Comparison of ENCODE assay signal across 8 cellular contexts in genomic region chr3:51669241-51670052, GRCh38. TPM values are rescaled to one million over a fixed set of nuclear protein-coding genes. Genes with fewer than 3 reads are reported as not detected.
DNase-seq lines count a peak whose midpoint lies in the region; ATAC-seq, FAIRE-seq and TF ChIP-seq lines count a peak whose summit lies in the region.

No MANE protein-coding gene starts in this region.

- no peaks in the 10 kb centered on the region for H3K9me3 Mint-ChIP-seq in IgD-negative memory B cell
- H3K9me3 Mint-ChIP-seq in activated T-helper 1 cell treated with anti-CD3 and anti-CD28 coated beads, Interleukin-12 subunit alpha, Interleukin-12 subunit beta, Interleukin-2, Interleukin-4 antibody, amounts not matched to agents 30 ng/mL and 10 ng/mL and 1 ng/mL, durations not matched to agents 14 hours and 24 hours and 36 hours = no peaks in the 10 kb centered on the region
- no peaks in the 10 kb centered on the region for H3K9me3 Mint-ChIP-seq in natural killer cell treated with Interleukin-12 subunit alpha and Interleukin-12 subunit beta and Interleukin-15 and Interleukin-18, amount 100 ng/mL, for 72 hours

- no peaks in the 10 kb centered on the region for H3K27me3 Mint-ChIP-seq in IgD-negative memory B cell
- H3K27me3 Mint-ChIP-seq in activated T-helper 1 cell treated with anti-CD3 and anti-CD28 coated beads, Interleukin-12 subunit alpha, Interleukin-12 subunit beta, Interleukin-2, Interleukin-4 antibody, amounts not matched to agents 30 ng/mL and 10 ng/mL and 1 ng/mL, durations not matched to agents 14 hours and 24 hours and 36 hours (ENCODE audit: insufficient read depth) = no peaks in the 10 kb centered on the region
- H3K27me3 Mint-ChIP-seq in natural killer cell treated with Interleukin-12 subunit alpha and Interleukin-12 subunit beta and Interleukin-15 and Interleukin-18, amount 100 ng/mL, for 72 hours = no peaks in the 10 kb centered on the region

- intact Hi-C loops in activated T-helper 1 cell treated with anti-CD3 and anti-CD28 coated beads, Interleukin-12 subunit alpha, Interleukin-12 subunit beta, Interleukin-2, Interleukin-4 antibody, amounts not matched to agents 30 ng/mL and 10 ng/mL and 1 ng/mL, durations not matched to agents 14 hours and 24 hours and 36 hours (cut with micrococcal nuclease) = loop anchor here (1.0 to 5.0 kb wide), 8 partner anchors 27 to 1097 kb away; partner anchors contain the start of genes DUSP7, MAPKAPK3, PARP3 and WDR82

- peaks cover 16% of the 10 kb centered on the region for H3K36me3 ChIP-seq in DOHH2 (ENCODE audit: control insufficient read depth, low read length)

- peaks cover 2% of the 10 kb centered on the region for H3K36me3 Mint-ChIP-seq in IgD-negative memory B cell
- no peaks in the 10 kb centered on the region for H3K36me3 Mint-ChIP-seq in activated T-helper 1 cell treated with anti-CD3 and anti-CD28 coated beads, Interleukin-12 subunit alpha, Interleukin-12 subunit beta, Interleukin-2, Interleukin-4 antibody, amounts not matched to agents 30 ng/mL and 10 ng/mL and 1 ng/mL, durations not matched to agents 14 hours and 24 hours and 36 hours (ENCODE audit: low read depth)
- no peaks in the 10 kb centered on the region for H3K36me3 Mint-ChIP-seq in natural killer cell treated with Interleukin-12 subunit alpha and Interleukin-12 subunit beta and Interleukin-15 and Interleukin-18, amount 100 ng/mL, for 72 hours

- no peaks in the 10 kb centered on the region; the same call in 1 of the 2 replicates for H4K20me1 ChIP-seq in DOHH2 (ENCODE audit: control insufficient read depth, insufficient read depth, low read depth, low read length)

- H3F3A ChIP-seq in DOHH2 (ENCODE audit: control insufficient read depth, insufficient read depth) = no peaks in the 10 kb centered on the region; the same call in 1 of the 2 replicates

- H3K4me1 Mint-ChIP-seq in IgD-negative memory B cell = peaks cover 22 to 31% (median 25%) of the 10 kb centered on the region in 3 donors
- peaks cover 48% of the 10 kb centered on the region for H3K4me1 Mint-ChIP-seq in activated T-helper 1 cell treated with anti-CD3 and anti-CD28 coated beads, Interleukin-12 subunit alpha, Interleukin-12 subunit beta, Interleukin-2, Interleukin-4 antibody, amounts not matched to agents 30 ng/mL and 10 ng/mL and 1 ng/mL, durations not matched to agents 14 hours and 24 hours and 36 hours (ENCODE audit: low read depth)
- peaks cover 39 to 46% of the 10 kb centered on the region in 2 donors for H3K4me1 Mint-ChIP-seq in natural killer cell treated with Interleukin-12 subunit alpha and Interleukin-12 subunit beta and Interleukin-15 and Interleukin-18, amount 100 ng/mL, for 72 hours (ENCODE audit: low read depth in 2 of 2)

- DNase-seq in RCC 7860 (ENCODE audit: low spot score) (peak; percentile 66), fibroblast of peridontal ligament (ENCODE audit: extremely low read depth) (peak; percentile 77)
- DNase-seq in activated T-helper 1 cell treated with anti-CD3 and anti-CD28 coated beads, Interleukin-12 subunit alpha, Interleukin-12 subunit beta, Interleukin-2, Interleukin-4 antibody, amounts not matched to agents 30 ng/mL and 10 ng/mL and 1 ng/mL, durations not matched to agents 14 hours and 24 hours and 36 hours (ENCODE audit: low spot score) = peak; percentile 75
- DNase-seq in natural killer cell treated with Interleukin-12 subunit alpha and Interleukin-12 subunit beta and Interleukin-15 and Interleukin-18, amount 100 ng/mL, for 72 hours (ENCODE audit: low spot score) = peak; percentile 85
- DNase-seq in stimulated activated naive CD4-positive, alpha-beta T cell (lab: John Stamatoyannopoulos, UW) = peak; percentile 37 to 75 (median 68)

- FAIRE-seq in RCC 7860 (lab: Jason Lieb, UNC) = no peak

- no peak overlapping the region for H3K27ac ChIP-seq in DOHH2 (ENCODE audit: low read depth, low read length)

- H3K4me3 Mint-ChIP-seq in IgD-negative memory B cell = peak overlapping the region; percentile 67 to 93 (median 78)
- peak overlapping the region; percentile 78 for H3K4me3 Mint-ChIP-seq in activated T-helper 1 cell treated with anti-CD3 and anti-CD28 coated beads, Interleukin-12 subunit alpha, Interleukin-12 subunit beta, Interleukin-2, Interleukin-4 antibody, amounts not matched to agents 30 ng/mL and 10 ng/mL and 1 ng/mL, durations not matched to agents 14 hours and 24 hours and 36 hours
- H3K4me3 Mint-ChIP-seq in natural killer cell treated with Interleukin-12 subunit alpha and Interleukin-12 subunit beta and Interleukin-15 and Interleukin-18, amount 100 ng/mL, for 72 hours = peak overlapping the region; percentile 93

- peak overlapping the region; percentile 82 for H3K4me2 ChIP-seq in DOHH2 (ENCODE audit: low read length)

- no peak for ATAC-seq in natural killer cell treated with Interleukin-12 subunit alpha and Interleukin-12 subunit beta and Interleukin-15 and Interleukin-18, amount 100 ng/mL, for 72 hours
- no peak for ATAC-seq in GM18517 (IDR thresholded peaks at IDR 0.05; ENCODE audit: unreplicated experiment)

- H3K4me1 ChIP-seq in DOHH2 (ENCODE audit: control insufficient read depth, low read length) = peaks cover 41% of the 10 kb centered on the region

- H3K9me3 ChIP-seq in DOHH2 (ENCODE audit: control insufficient read depth, insufficient read depth, low read length) = no peaks in the 10 kb centered on the region

- no peaks in the 10 kb centered on the region for H3K27me3 ChIP-seq in DOHH2 (ENCODE audit: control insufficient read depth, low read length)

- H3K79me2 ChIP-seq in DOHH2 (ENCODE audit: control insufficient read depth, low read length) = peaks cover 34% of the 10 kb centered on the region

- no peaks in the 10 kb centered on the region for H3K9me2 ChIP-seq in DOHH2 (replicated peaks; ENCODE audit: control insufficient read depth, low read length)

- H3K27ac Mint-ChIP-seq in IgD-negative memory B cell = peak overlapping the region; percentile 65 to 91 (median 89)
- peak overlapping the region; percentile 80 for H3K27ac Mint-ChIP-seq in activated T-helper 1 cell treated with anti-CD3 and anti-CD28 coated beads, Interleukin-12 subunit alpha, Interleukin-12 subunit beta, Interleukin-2, Interleukin-4 antibody, amounts not matched to agents 30 ng/mL and 10 ng/mL and 1 ng/mL, durations not matched to agents 14 hours and 24 hours and 36 hours
- peak overlapping the region; percentile 52 to 54 for H3K27ac Mint-ChIP-seq in natural killer cell treated with Interleukin-12 subunit alpha and Interleukin-12 subunit beta and Interleukin-15 and Interleukin-18, amount 100 ng/mL, for 72 hours

- no peak overlapping the region for H3K4me3 ChIP-seq in DOHH2 (ENCODE audit: low read length)

- peak; percentile 96 for TF ChIP-seq CTCF in DOHH2 (IDR thresholded peaks at IDR 0.05; ENCODE audit: low read depth, low read length, poor library complexity, severe bottlenecking)

RNA-seq across cellular contexts. Expression of gene TEX264, which starts 1.6 kb away (rescaled TPM):
- polyA plus RNA-seq in IgD-negative memory B cell = 100 TPM
- total RNA-seq in activated T-helper 1 cell treated with anti-CD3 and anti-CD28 coated beads, Interleukin-12 subunit alpha, Interleukin-12 subunit beta, Interleukin-2, Interleukin-4 antibody, amounts not matched to agents 30 ng/mL and 10 ng/mL and 1 ng/mL, durations not matched to agents 14 hours and 24 hours and 36 hours = 50.3 and 52.0 TPM in 2 replicates
- total RNA-seq in natural killer cell treated with Interleukin-12 subunit alpha and Interleukin-12 subunit beta and Interleukin-15 and Interleukin-18, amount 100 ng/mL, for 72 hours = 10 to 100 TPM; 27.0 to 31.9 TPM

RNA-seq across cellular contexts. Expression of gene GRM2, which starts 37.4 kb away (rescaled TPM):
- polyA plus RNA-seq in IgD-negative memory B cell = not detected
- total RNA-seq in activated T-helper 1 cell treated with anti-CD3 and anti-CD28 coated beads, Interleukin-12 subunit alpha, Interleukin-12 subunit beta, Interleukin-2, Interleukin-4 antibody, amounts not matched to agents 30 ng/mL and 10 ng/mL and 1 ng/mL, durations not matched to agents 14 hours and 24 hours and 36 hours = 0.96 and 1.0 TPM in 2 replicates
- total RNA-seq in natural killer cell treated with Interleukin-12 subunit alpha and Interleukin-12 subunit beta and Interleukin-15 and Interleukin-18, amount 100 ng/mL, for 72 hours = 1 to 10 TPM in 1 of 2 donors, under 1 TPM in 1; 0.90 to 1.0 TPM
